ENCODE assay signal across 9 cellular contexts in the genomic region with DNA sequence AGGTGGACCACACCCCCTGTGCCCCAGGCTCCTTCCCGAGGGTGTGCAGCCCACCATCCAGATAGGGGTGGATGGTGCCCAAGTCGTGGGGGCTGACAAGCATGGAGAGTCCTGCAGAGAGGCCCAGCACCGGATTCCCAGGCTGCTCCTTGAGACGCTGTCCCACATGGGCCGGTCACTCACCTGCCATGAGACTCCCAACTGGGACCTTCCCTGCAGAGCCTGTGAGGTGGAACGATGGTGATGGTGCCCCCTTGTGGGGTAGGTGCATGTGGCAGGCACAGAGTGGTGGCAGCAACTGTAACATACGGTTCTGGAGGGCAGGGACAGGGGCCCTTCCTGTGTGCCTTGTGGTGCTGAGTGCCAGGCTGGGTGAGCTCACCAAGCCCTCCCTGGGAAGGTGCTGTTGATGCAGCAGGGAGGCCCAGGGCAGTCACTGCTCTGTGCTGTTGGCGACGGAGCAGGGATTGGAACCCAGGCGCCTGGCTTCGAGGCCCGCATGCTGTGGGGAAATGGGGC. TPM values are rescaled to one million over a fixed set of nuclear protein-coding genes. Genes with fewer than 3 reads are reported as not detected.
DNase-seq lines count a peak whose midpoint lies in the region; ATAC-seq and TF ChIP-seq lines count a peak whose summit lies in the region.
"Had no signal": no experiment of that assay in that cellular context is flagged by ENCODE, and none has a peak within 500 bp of the region (broad histone marks: within the 10 kb centered on the region; RNA-seq: fewer than 3 reads in every experiment).

No MANE protein-coding gene starts in this region.

- DNase-seq in AG10803 (ENCODE audit: low read depth) (peak; percentile 39), NCI-H510A treated with DMSO at 0.1 percent for 48 hours (lab: John Stamatoyannopoulos, UW) (peak; percentile 55), epithelial cell of prostate (ENCODE audit: low read depth, low spot score) (peak; percentile 12), thoracic aorta (ENCODE audit: low spot score) (no peak), cerebellum (ENCODE audit: low spot score) (no peak)
- DNase-seq in activated CD8-positive, alpha-beta memory T cell treated with anti-CD3 and anti-CD28 coated beads for 1 hour (ENCODE audit: extremely low read depth in 1 of 2, low read depth in 1 of 2) = peak; percentile 30 to 42

- no peak overlapping the region for H3K27ac Mint-ChIP-seq in nephron

- peaks cover 24% of the 10 kb centered on the region for H3K4me1 Mint-ChIP-seq in nephron

- no peak overlapping the region for H3K4me3 ChIP-seq in AG10803 (ENCODE audit: low read length)
- no peak overlapping the region for H3K4me3 ChIP-seq in thoracic aorta
- H3K4me3 ChIP-seq: uterus had no signal

- no peaks in the 10 kb centered on the region for H3K9me3 Mint-ChIP-seq in nephron

- no peaks in the 10 kb centered on the region for H3K36me3 ChIP-seq in thoracic aorta
- H3K36me3 ChIP-seq: uterus had no signal

- H3K27ac ChIP-seq in epithelial cell of prostate = no peak overlapping the region
- no peak overlapping the region for H3K27ac ChIP-seq in thoracic aorta
- H3K27ac ChIP-seq: uterus had no signal

- H3K9me3 ChIP-seq in thoracic aorta = no peaks in the 10 kb centered on the region
- H3K9me3 ChIP-seq: uterus had no signal

- TF ChIP-seq CTCF in AG10803 (conservative IDR thresholded peaks at IDR 0.05; ENCODE audit: low read length) (peak; percentile 79), nephron (IDR thresholded peaks at IDR 0.05; ENCODE audit: unreplicated experiment in 3 of 3) (peak; percentile 44 to 57 (median 49)), thoracic aorta (IDR thresholded peaks at IDR 0.05) (peak; percentile 24)

- H3K27me3 Mint-ChIP-seq in nephron (ENCODE audit: low read depth) = no peaks in the 10 kb centered on the region

- no peaks in the 10 kb centered on the region for H3K36me3 Mint-ChIP-seq in nephron (ENCODE audit: low read depth)

- ATAC-seq in GM18861 (IDR thresholded peaks at IDR 0.05; ENCODE audit: unreplicated experiment) (peak; percentile 55), thoracic aorta (ENCODE audit: insufficient number of reproducible peaks, low FRiP score, low read depth) (no peak)

- no peak overlapping the region for H3K4me3 Mint-ChIP-seq in nephron

- H3K27me3 ChIP-seq in thoracic aorta (replicated peaks; ENCODE audit: insufficient read depth) = no peaks in the 10 kb centered on the region
- H3K27me3 ChIP-seq: uterus had no signal

- H3K4me1 ChIP-seq in thoracic aorta (ENCODE audit: control insufficient read depth in 1 of 2, low read depth in 2 of 2) = no peaks in the 10 kb centered on the region
- H3K4me1 ChIP-seq: uterus had no signal

RNA-seq across cellular contexts. Expression of gene PPP1R37, which starts 33.1 kb away (rescaled TPM):
- total RNA-seq in thoracic aorta (10 to 100 TPM; 19.6 to 22.6 TPM), cerebellum (19.5 TPM)

RNA-seq across cellular contexts. Expression of gene NKPD1, which starts 34.7 kb away (rescaled TPM):
- total RNA-seq in thoracic aorta = under 1 TPM; 0.49 to 0.81 TPM
- 0.54 TPM for total RNA-seq in cerebellum

RNA-seq across cellular contexts. Expression of gene GEMIN7, which starts 47.0 kb away (rescaled TPM):
- 10 to 100 TPM; 11.2 to 16.0 TPM for total RNA-seq in thoracic aorta
- 9.1 TPM for total RNA-seq in cerebellum

RNA-seq across cellular contexts. Expression of gene ZNF296, which starts 49.8 kb away (rescaled TPM):
- total RNA-seq in thoracic aorta (1 to 10 TPM; 1.5 to 1.8 TPM), cerebellum (0.45 TPM)

RNA-seq across cellular contexts. Expression of gene TRAPPC6A, which starts 52.0 kb away (rescaled TPM):
- total RNA-seq in thoracic aorta (1 to 10 TPM; 6.6 to 8.3 TPM), cerebellum (7.0 TPM)

Comparison
In these comparisons a context has a peak if more than half of its experiments do, and no peak if none do; other contexts are left out.
1. DNase-seq: peak in AG10803 (single experiment), NCI-H510A treated with DMSO at 0.1 percent for 48 hours (single experiment), activated CD8-positive, alpha-beta memory T cell treated with anti-CD3 and anti-CD28 coated beads for 1 hour (2 of 2) and epithelial cell of prostate (single experiment); none in thoracic aorta (single experiment) and cerebellum (single experiment).
2. CTCF ChIP-seq: peak in every context shown above with its lines; median percentile 79 in AG10803; 49 in nephron; 24 in thoracic aorta.